ENCODE assay signal across 16 cellular contexts in the genomic region with DNA sequence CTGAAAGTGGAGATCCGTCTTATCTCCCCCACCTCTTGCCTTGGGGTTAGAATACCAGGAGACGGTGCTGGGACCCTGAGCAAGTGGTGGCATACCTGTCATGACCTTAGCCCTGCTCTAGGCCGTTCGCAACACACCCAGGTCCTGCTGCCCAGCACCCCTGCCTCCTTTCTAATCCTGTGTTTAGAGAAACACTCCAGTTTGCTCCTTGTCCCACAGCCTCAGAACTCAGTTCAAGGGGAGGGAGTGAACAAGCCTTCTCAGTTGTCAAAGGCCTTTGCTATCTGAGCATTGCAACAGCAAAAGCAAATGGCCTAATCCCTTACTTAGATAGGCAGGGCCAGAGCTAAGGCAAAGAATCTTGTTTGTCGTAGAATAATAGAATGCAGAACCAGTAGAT.
A peak's percentile ranks its signal among the peaks of the same experiment; 100 is the strongest.
DNase-seq lines count a peak whose midpoint lies in the region; TF ChIP-seq lines count a peak whose summit lies in the region.
"Had no signal": no experiment of that assay in that cellular context is flagged by ENCODE, and none has a peak within 500 bp of the region (broad histone marks: within the 10 kb centered on the region; RNA-seq: fewer than 3 reads in every experiment).

No MANE protein-coding gene starts in this region.

- no peak overlapping the region for H2BK5ac ChIP-seq in mesendoderm (ENCODE audit: low read length)

- H2AFZ ChIP-seq in PC-9 = no peak overlapping the region

- no peak overlapping the region for H3K56ac ChIP-seq in mesendoderm (ENCODE audit: low read length)

- peaks cover 12% of the 10 kb centered on the region; the same call in 1 of the 2 replicates for H3K9me3 ChIP-seq in PC-9 (ENCODE audit: insufficient read depth, low read depth)
- H3K9me3 ChIP-seq in esophagus squamous epithelium = no peaks in the 10 kb centered on the region
- no peaks in the 10 kb centered on the region for H3K9me3 ChIP-seq in thyroid gland

- H2BK15ac ChIP-seq in mesendoderm (replicated peaks; ENCODE audit: low read depth) = no peak overlapping the region

- WGBS in esophagus squamous epithelium, 2 donors = 68 to 83% methylated on average over 5 of the region's 5 CpGs
- no CpG with 5 or more reads among the region's 5 CpGs for WGBS in mesendoderm (ENCODE audit: extremely low coverage, insufficient coverage, low lambda C conversion rate)
- 84 to 90% methylated on average over 5 of the region's 5 CpGs for WGBS in thyroid gland, 2 donors

- H3K27me3 ChIP-seq in PC-9 (ENCODE audit: insufficient read depth, low read depth) (no peaks in the 10 kb centered on the region), esophagus squamous epithelium (no peaks in the 10 kb centered on the region), mesendoderm (ENCODE audit: insufficient read depth, low read length, poor library complexity) (no peaks in the 10 kb centered on the region), thyroid gland (no peaks in the 10 kb centered on the region)
- H3K27me3 ChIP-seq: Peyer's patch had no signal

- H3K4me2 ChIP-seq in PC-9 (peak overlapping the region; percentile 72), mesendoderm (ENCODE audit: low read length) (no peak overlapping the region)

- TF ChIP-seq CTCF in PC-9 (conservative IDR thresholded peaks at IDR 0.05) = no peak
- no peak for TF ChIP-seq CTCF in esophagus squamous epithelium (IDR thresholded peaks at IDR 0.05)
- TF ChIP-seq CTCF in thyroid gland (IDR thresholded peaks at IDR 0.05) = no peak

- H3K9me2 ChIP-seq in PC-9 (ENCODE audit: insufficient read depth) = no peaks in the 10 kb centered on the region

- H3K27ac ChIP-seq in PC-9 (peak overlapping the region; percentile 94), esophagus squamous epithelium (peak overlapping the region; percentile 21 to 93 (median 86)), mesendoderm (ENCODE audit: low read depth, low read length) (no peak overlapping the region), thyroid gland (peak overlapping the region in 2 of 3 donors; percentile 86 to 88)

- no peak overlapping the region for H3K4ac ChIP-seq in mesendoderm (ENCODE audit: low read depth, low read length)

- H2AK5ac ChIP-seq in mesendoderm (ENCODE audit: low read length) = no peak overlapping the region

- DNase-seq in PC-9 = peak in 1 of 2 experiments; percentile 71
- DNase-seq in esophagus squamous epithelium (lab: John Stamatoyannopoulos, UW) = no peak
- peak; percentile 70 for DNase-seq in mesendoderm
- DNase-seq in thyroid gland = no peak
- no peak for DNase-seq in NCI-H82 (lab: John Stamatoyannopoulos, UW)
- no peak for DNase-seq in SHP77 treated with DMSO at 0.1 percent for 48 hours (lab: John Stamatoyannopoulos, UW)
- no peak for DNase-seq in T-helper 2 cell
- DNase-seq in NCI-H1092 treated with DMSO at 0.1 percent for 48 hours (lab: John Stamatoyannopoulos, UW) = no peak
- DNase-seq: ACHN; CD4-positive, alpha-beta T cell; DMS79 treated with DMSO at 0.1 percent for 48 hours; GDM1; NCI-H1436 treated with DMSO at 0.1 percent for 48 hours; NCI-H2227 treated with DMSO at 0.1 percent for 48 hours; Peyer's patch; SIG-M5 had no signal

- POLR2A ChIA-PET in PC-9 (lab: Charles Lee; ENCODE audit: unreplicated experiment) = no interaction called here

- H4K8ac ChIP-seq in mesendoderm (ENCODE audit: low read depth, low read length) = no peak overlapping the region

- H3K79me2 ChIP-seq in PC-9 (ENCODE audit: low read depth) (no peaks in the 10 kb centered on the region), mesendoderm (ENCODE audit: control insufficient read depth, insufficient read depth, low read length) (no peaks in the 10 kb centered on the region)

- TF ChIP-seq POLR2A in esophagus squamous epithelium (IDR thresholded peaks at IDR 0.05) (no peak), thyroid gland (IDR thresholded peaks at IDR 0.05) (no peak)

- H3K4me3 ChIP-seq in PC-9 (no peak overlapping the region), esophagus squamous epithelium (no peak overlapping the region), mesendoderm (ENCODE audit: low read length) (no peak overlapping the region), thyroid gland (replicated peaks in 1 of 3) (no peak overlapping the region)
- H3K4me3 ChIP-seq: Peyer's patch had no signal

- H4K5ac ChIP-seq in mesendoderm (ENCODE audit: low read length) = no peak overlapping the region

- H3K9ac ChIP-seq in mesendoderm (ENCODE audit: low read length) = no peak overlapping the region

- no TSS peak for BruUV-seq in PC-9 (replicated peaks; lab: Mats Ljungman, UMichigan)

- intact Hi-C loops in PC-9 (cut with micrococcal nuclease; ENCODE audit: unreplicated experiment) = loop anchor here (5.0 kb wide), 1 partner anchor 71 kb away; no protein-coding TSS in a partner anchor
- intact Hi-C loops in esophagus squamous epithelium (cut with DNase I) = no loop called here
- intact Hi-C loops in thyroid gland (cut with DNase I) = no loop called here

- H3K36me3 ChIP-seq in PC-9 (ENCODE audit: low read depth) (no peaks in the 10 kb centered on the region), esophagus squamous epithelium (no peaks in the 10 kb centered on the region), mesendoderm (ENCODE audit: control insufficient read depth, insufficient read depth, low read length) (no peaks in the 10 kb centered on the region), thyroid gland (no peaks in the 10 kb centered on the region)
- H3K36me3 ChIP-seq: Peyer's patch had no signal

- no peak overlapping the region for H2BK120ac ChIP-seq in mesendoderm (ENCODE audit: low read depth, low read length)

- H3K79me1 ChIP-seq in mesendoderm (ENCODE audit: low read length) = no peaks in the 10 kb centered on the region

- H3K23ac ChIP-seq in mesendoderm (ENCODE audit: low read length) = no peak overlapping the region

- H3F3A ChIP-seq in PC-9 (ENCODE audit: insufficient read depth, low read depth) = peaks cover 42% of the 10 kb centered on the region

- H3K18ac ChIP-seq in mesendoderm (ENCODE audit: low read length) = no peak overlapping the region

- H4K20me1 ChIP-seq in PC-9 (ENCODE audit: insufficient read depth) = no peaks in the 10 kb centered on the region

- peaks cover 45% of the 10 kb centered on the region for H3K4me1 ChIP-seq in PC-9 (replicated peaks; ENCODE audit: insufficient read depth)
- H3K4me1 ChIP-seq in esophagus squamous epithelium = peaks cover 5 to 55% (median 20%) of the 10 kb centered on the region in 3 donors
- H3K4me1 ChIP-seq in mesendoderm (ENCODE audit: control insufficient read depth, low read depth, low read length) = no peaks in the 10 kb centered on the region
- peaks cover 9 to 30% of the 10 kb centered on the region in 2 donors for H3K4me1 ChIP-seq in thyroid gland
- H3K4me1 ChIP-seq: Peyer's patch had no signal

- CTCF ChIA-PET in PC-9 (lab: Charles Lee) = no interaction called here
